1 cellular context compared by ENCODE assay signal in the genomic region with DNA sequence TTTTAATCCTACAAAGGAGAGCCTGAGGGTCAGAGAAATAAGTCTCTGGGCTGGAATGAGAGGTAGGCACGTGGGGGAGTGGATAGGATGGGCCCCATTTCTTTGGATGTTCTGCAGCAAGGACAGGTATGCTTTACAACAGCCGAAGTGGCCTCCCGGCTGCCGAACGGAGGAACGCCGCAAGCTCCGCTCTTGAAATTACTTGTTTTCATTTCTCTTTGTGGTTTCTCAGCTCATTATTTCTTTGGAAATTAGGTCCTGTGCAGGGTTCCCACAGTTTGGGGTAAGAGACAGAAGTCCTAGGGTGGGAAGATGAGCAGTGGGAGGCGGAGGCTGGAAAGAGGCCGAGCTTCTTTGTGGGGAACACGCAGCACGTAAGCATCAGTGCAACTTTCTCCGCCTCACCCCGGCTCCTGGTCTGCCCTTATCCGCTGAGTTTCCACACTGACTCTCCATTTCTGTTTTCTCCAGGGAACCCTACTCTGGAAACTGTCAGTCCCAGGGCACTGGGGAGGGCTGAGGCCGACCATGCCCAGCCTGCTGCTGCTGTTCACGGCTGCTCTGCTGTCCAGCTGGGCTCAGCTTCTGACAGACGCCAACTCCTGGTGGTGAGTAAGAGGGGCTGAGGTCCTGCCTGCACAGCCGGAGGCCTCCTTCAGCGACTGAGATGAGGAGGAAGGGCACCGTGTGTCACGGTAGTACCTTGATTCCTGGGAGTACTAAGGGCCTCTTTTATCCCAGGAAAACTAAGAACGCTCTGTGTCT.
TF ChIP-seq lines count a peak whose summit lies in the region.

No MANE protein-coding gene starts in this region.

TF ChIP-seq in H1, 55 proteins besides CTCF, POLR2A, EP300 and RAD21:
- TF ChIP-seq HDAC6 (IDR thresholded peaks at IDR 0.05; ENCODE audit: low read depth, low read length) (no peak), MAFK (IDR thresholded peaks at IDR 0.05; ENCODE audit: low read depth, low read length) (no peak), TAF7 (optimal IDR thresholded peaks at IDR 0.05; ENCODE audit: borderline replicate concordance, low read depth, low read length) (no peak), ZNF274 (IDR thresholded peaks at IDR 0.05; ENCODE audit: borderline replicate concordance, extremely low read depth, low read length) (no peak), RBBP5 (IDR thresholded peaks at IDR 0.05; ENCODE audit: borderline replicate concordance, low read depth, low read length) (no peak), SIX5 (IDR thresholded peaks at IDR 0.05; ENCODE audit: low read depth, low read length) (no peak), CEBPB (IDR thresholded peaks at IDR 0.05; ENCODE audit: low read depth, low read length) (no peak), FOSL1 (IDR thresholded peaks at IDR 0.05; ENCODE audit: insufficient read depth, low read depth, low read length) (no peak), BRCA1 (IDR thresholded peaks at IDR 0.05; ENCODE audit: low read depth, low read length) (no peak), EZH2 (IDR thresholded peaks at IDR 0.05; ENCODE audit: low read depth, low read length, severe bottlenecking) (peak; percentile 94), RFX5 (IDR thresholded peaks at IDR 0.05; ENCODE audit: borderline replicate concordance, low read depth, low read length) (no peak), SAP30 (IDR thresholded peaks at IDR 0.05; ENCODE audit: insufficient read depth, insufficient replicate concordance, low read length) (peak; percentile 57), HDAC2 (IDR thresholded peaks at IDR 0.05; ENCODE audit: borderline replicate concordance in 1 of 2, low read depth in 2 of 2, low read length in 2 of 2) (no peak), EGR1 (IDR thresholded peaks at IDR 0.05; ENCODE audit: borderline replicate concordance, low read depth, low read length) (no peak), CREB1 (IDR thresholded peaks at IDR 0.05) (no peak), SIN3A (conservative IDR thresholded peaks at IDR 0.05 in 1 of 2, IDR thresholded peaks at IDR 0.05 in 1 of 2; ENCODE audit: low read depth in 1 of 2, low read length in 2 of 2) (peak; percentile 55 to 66; a peak in 2 of 4 replicates), CBX5 (IDR thresholded peaks at IDR 0.05; ENCODE audit: low read depth, low read length) (no peak), NRF1 (IDR thresholded peaks at IDR 0.05; ENCODE audit: low read depth, low read length) (no peak), SUZ12 (IDR thresholded peaks at IDR 0.05; ENCODE audit: low read length) (peak; percentile 92), SP4 (IDR thresholded peaks at IDR 0.05; ENCODE audit: low read length) (no peak), TEAD4 (IDR thresholded peaks at IDR 0.05; ENCODE audit: low read depth, low read length) (no peak)
- TF ChIP-seq, protein P1, sequence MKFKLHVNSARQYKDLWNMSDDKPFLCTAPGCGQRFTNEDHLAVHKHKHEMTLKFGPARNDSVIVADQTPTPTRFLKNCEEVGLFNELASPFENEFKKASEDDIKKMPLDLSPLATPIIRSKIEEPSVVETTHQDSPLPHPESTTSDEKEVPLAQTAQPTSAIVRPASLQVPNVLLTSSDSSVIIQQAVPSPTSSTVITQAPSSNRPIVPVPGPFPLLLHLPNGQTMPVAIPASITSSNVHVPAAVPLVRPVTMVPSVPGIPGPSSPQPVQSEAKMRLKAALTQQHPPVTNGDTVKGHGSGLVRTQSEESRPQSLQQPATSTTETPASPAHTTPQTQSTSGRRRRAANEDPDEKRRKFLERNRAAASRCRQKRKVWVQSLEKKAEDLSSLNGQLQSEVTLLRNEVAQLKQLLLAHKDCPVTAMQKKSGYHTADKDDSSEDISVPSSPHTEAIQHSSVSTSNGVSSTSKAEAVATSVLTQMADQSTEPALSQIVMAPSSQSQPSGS (IDR thresholded peaks at IDR 0.05; ENCODE audit: low read length), result no peak
- TF ChIP-seq, protein P2, sequence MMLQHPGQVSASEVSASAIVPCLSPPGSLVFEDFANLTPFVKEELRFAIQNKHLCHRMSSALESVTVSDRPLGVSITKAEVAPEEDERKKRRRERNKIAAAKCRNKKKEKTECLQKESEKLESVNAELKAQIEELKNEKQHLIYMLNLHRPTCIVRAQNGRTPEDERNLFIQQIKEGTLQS (IDR thresholded peaks at IDR 0.05; ENCODE audit: insufficient read depth, low read depth, low read length), result no peak
TF ChIP-seq in H1: peak in this region for 4.
